Comparison of ENCODE assay signal across 8 cellular contexts in the genomic region with DNA sequence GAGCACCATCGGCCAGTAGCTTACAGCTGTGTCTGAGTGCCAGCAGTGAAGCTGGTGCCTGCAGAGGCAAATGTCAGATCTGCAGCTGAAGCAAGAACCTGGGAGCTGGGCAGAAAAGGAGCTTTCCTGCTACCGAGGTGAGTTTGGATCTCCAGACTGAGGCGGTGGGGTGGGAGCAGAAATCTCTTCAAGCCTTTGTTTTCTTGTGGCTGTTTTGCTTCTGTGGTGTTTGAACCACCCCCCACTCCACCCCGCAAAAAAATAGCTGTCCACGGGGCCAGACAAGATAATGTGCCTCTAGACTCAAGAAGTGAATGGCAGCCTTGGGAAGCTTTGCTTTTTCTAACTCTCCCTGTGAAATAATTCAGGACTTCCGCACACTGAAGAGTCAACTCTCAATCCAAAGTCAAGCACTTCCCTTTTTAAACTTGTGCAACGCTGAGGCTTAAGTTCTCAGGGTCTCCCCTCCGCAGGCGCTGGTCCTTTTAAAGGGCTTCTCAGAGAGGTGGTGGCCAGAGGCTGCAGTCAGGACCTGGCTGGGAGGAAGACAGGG.
DNase-seq lines count a peak whose midpoint lies in the region; ATAC-seq and TF ChIP-seq lines count a peak whose summit lies in the region.

No MANE protein-coding gene starts in this region.

- H3K4me1 Mint-ChIP-seq in endothelial cell (ENCODE audit: unreplicated experiment) = peaks cover 10% of the 10 kb centered on the region

- peak overlapping the region; percentile 86 for H3K4me3 Mint-ChIP-seq in endothelial cell (ENCODE audit: unreplicated experiment)

- ATAC-seq in GM21528 (IDR thresholded peaks at IDR 0.05; ENCODE audit: low FRiP score, unreplicated experiment) = peak; percentile 23
- ATAC-seq in activated CD4-positive, CD25-positive, alpha-beta regulatory T cell treated with anti-CD3 and anti-CD28 coated beads, Interleukin-2, amount 50 U/mL, for 24 hours = no peak

- no peak overlapping the region for H3K27ac Mint-ChIP-seq in endothelial cell (ENCODE audit: unreplicated experiment)

- H3K4me1 ChIP-seq in NT2/D1 (ENCODE audit: insufficient read depth, insufficient read length) = peaks cover 6% of the 10 kb centered on the region
- H3K4me1 ChIP-seq in rectal smooth muscle tissue (ENCODE audit: control insufficient read depth, insufficient read depth, low read length) = no peaks in the 10 kb centered on the region

- H3K27me3 ChIP-seq in NT2/D1 (ENCODE audit: insufficient read depth, insufficient read length) (peaks cover 36% of the 10 kb centered on the region), rectal smooth muscle tissue (ENCODE audit: control insufficient read depth, insufficient read depth, low read length) (peaks cover 7% of the 10 kb centered on the region)

- H3K9me3 ChIP-seq in NT2/D1 (ENCODE audit: insufficient read depth, low read length) = peaks cover 13% of the 10 kb centered on the region

- TF ChIP-seq CTCF in endothelial cell (IDR thresholded peaks at IDR 0.05; ENCODE audit: unreplicated experiment) = no peak

- peak; percentile 32 for DNase-seq in NT2/D1 (ENCODE audit: low read depth, low spot score)
- no peak for DNase-seq in endothelial cell (ENCODE audit: low spot score)
- no peak for DNase-seq in stimulated activated CD4-positive, alpha-beta T cell treated with anti-CD3 and anti-CD28 coated beads, Interleukin-15, amount 100 ng/mL, for 24 hours
- no peak for DNase-seq in NK-92 treated with Interleukin-12 subunit alpha and Interleukin-12 subunit beta, amount 100 ng/mL, for 24 hours (lab: John Stamatoyannopoulos, UW)
- no peak for DNase-seq in substantia nigra (lab: John Stamatoyannopoulos, UW)

- peaks cover 5% of the 10 kb centered on the region for H3K27me3 Mint-ChIP-seq in endothelial cell (ENCODE audit: unreplicated experiment)

- H3K36me3 ChIP-seq in NT2/D1 (ENCODE audit: insufficient read depth, insufficient read length, low read length) = no peaks in the 10 kb centered on the region
- no peaks in the 10 kb centered on the region for H3K36me3 ChIP-seq in rectal smooth muscle tissue (ENCODE audit: control insufficient read depth, insufficient read depth, low read length)

- H3K4me3 ChIP-seq in NT2/D1 (ENCODE audit: insufficient read length, low read depth) = peak overlapping the region; percentile 67
- peak overlapping the region; percentile 51 for H3K4me3 ChIP-seq in rectal smooth muscle tissue (ENCODE audit: low read length)

- H3K9ac ChIP-seq in NT2/D1 (ENCODE audit: insufficient read length, low read depth) (peak overlapping the region; percentile 67), rectal smooth muscle tissue (ENCODE audit: low read length) (no peak overlapping the region)

- no peaks in the 10 kb centered on the region for H3K9me3 Mint-ChIP-seq in endothelial cell (ENCODE audit: unreplicated experiment)

- H3K27ac ChIP-seq in rectal smooth muscle tissue (ENCODE audit: low read depth, low read length) = no peak overlapping the region
- H3K27ac ChIP-seq in substantia nigra (ENCODE audit: low read depth, low read length, poor library complexity, severe bottlenecking) = no peak overlapping the region

- no peaks in the 10 kb centered on the region for H3K36me3 Mint-ChIP-seq in endothelial cell (ENCODE audit: low read depth, unreplicated experiment)
